ENCODE assay signal across 24 cellular contexts in genomic region chr7:110257673-110258072, GRCh38.
"Had no signal": no experiment of that assay in that cellular context is flagged by ENCODE, and none has a peak within 500 bp of the region (broad histone marks: within the 10 kb centered on the region; RNA-seq: fewer than 3 reads in every experiment).

No MANE protein-coding gene starts in this region.

- H3K36me3 ChIP-seq: colonic mucosa, esophagus muscularis mucosa, esophagus squamous epithelium, gastrocnemius medialis, gastroesophageal sphincter, heart left ventricle, heart right ventricle had no signal

- H3K9me3 ChIP-seq: colonic mucosa, esophagus muscularis mucosa, esophagus squamous epithelium, gastrocnemius medialis, gastroesophageal sphincter, heart left ventricle, heart right ventricle had no signal

- H3K27me3 ChIP-seq: colonic mucosa, dorsolateral prefrontal cortex, esophagus muscularis mucosa, esophagus squamous epithelium, foreskin keratinocyte, gastrocnemius medialis, gastroesophageal sphincter, heart left ventricle, heart right ventricle had no signal

- DNase-seq: colonic mucosa; cortex of kidney; dermis blood vessel endothelial cell; dorsolateral prefrontal cortex; effector CD4-positive, alpha-beta T cell; effector CD8-positive, alpha-beta T cell; effector memory CD4-positive, alpha-beta T cell; effector memory CD8-positive, alpha-beta T cell; endodermal cell; erythroblast; esophagus squamous epithelium; foreskin fibroblast; foreskin keratinocyte; foreskin melanocyte; gastrocnemius medialis; glutamatergic neuron; head of caudate nucleus; heart left ventricle; heart right ventricle had no signal

- H3K4me3 ChIP-seq: colonic mucosa, coronary artery, dorsolateral prefrontal cortex, esophagus muscularis mucosa, esophagus squamous epithelium, gastrocnemius medialis, gastroesophageal sphincter, heart left ventricle, heart right ventricle had no signal

- H3K4me1 ChIP-seq: colonic mucosa, esophagus squamous epithelium, foreskin keratinocyte, gastrocnemius medialis, heart left ventricle, heart right ventricle had no signal

- H3K27ac ChIP-seq: colonic mucosa, coronary artery, dorsolateral prefrontal cortex, epithelial cell of prostate, esophagus muscularis mucosa, esophagus squamous epithelium, foreskin keratinocyte, gastrocnemius medialis, gastroesophageal sphincter, heart left ventricle, heart right ventricle had no signal

- ATAC-seq: effector memory CD8-positive, alpha-beta T cell; esophagus mucosa; foreskin keratinocyte; gastrocnemius medialis; gastroesophageal sphincter; heart left ventricle; heart right ventricle had no signal
